In genomic region chr1:16442941-16443340, GRCh38 we compare ENCODE assay signal across 15 cellular contexts. TPM values are rescaled to one million over a fixed set of nuclear protein-coding genes. Genes with fewer than 3 reads are reported as not detected.
A peak's percentile ranks its signal among the peaks of the same experiment; 100 is the strongest.
DNase-seq lines count a peak whose midpoint lies in the region; ATAC-seq and TF ChIP-seq lines count a peak whose summit lies in the region.
"Had no signal": no experiment of that assay in that cellular context is flagged by ENCODE, and none has a peak within 500 bp of the region (broad histone marks: within the 10 kb centered on the region; RNA-seq: fewer than 3 reads in every experiment).

No MANE protein-coding gene starts in this region.

- no peaks in the 10 kb centered on the region for H3K9me3 ChIP-seq in neural progenitor cell (ENCODE audit: low read depth)
- H3K9me3 ChIP-seq in gastrocnemius medialis: no peaks in the 10 kb centered on the region
- H3K9me3 ChIP-seq: MG63, transverse colon had no signal

- H3F3A ChIP-seq in neural progenitor cell (ENCODE audit: low read depth): peaks cover 5% of the 10 kb centered on the region

- in situ Hi-C loops in gastrocnemius medialis (cut with MboI; ENCODE audit: low sequenced_read_pairs in 4 of 4): no loop called here

- TF ChIP-seq CTCF in neural progenitor cell (IDR thresholded peaks at IDR 0.05) (no peak), gastrocnemius medialis (IDR thresholded peaks at IDR 0.05 in 4 of 5, conservative IDR thresholded peaks at IDR 0.05 in 1 of 5) (no peak)

- H3K4me3 Mint-ChIP-seq in activated CD4-positive, alpha-beta T cell treated with anti-CD3 and anti-CD28 coated beads, Interleukin-2, amount 10 ng/mL, durations not matched to agents 24 days and 14 days: peak overlapping the region; percentile 93
- H3K4me3 Mint-ChIP-seq in activated naive CD8-positive, alpha-beta T cell treated with anti-CD3 and anti-CD28 coated beads for 36 hours: peak overlapping the region; percentile 32
- H3K4me3 Mint-ChIP-seq in neural progenitor cell: peak overlapping the region; percentile 66

- H3K27me3 ChIP-seq in neural progenitor cell (no peaks in the 10 kb centered on the region), gastrocnemius medialis (no peaks in the 10 kb centered on the region)
- H3K27me3 ChIP-seq: MG63, transverse colon had no signal

- H3K4me2 ChIP-seq in neural progenitor cell: no peak overlapping the region

- no peak for TF ChIP-seq POLR2A in gastrocnemius medialis (IDR thresholded peaks at IDR 0.05)

- H4K20me1 ChIP-seq in neural progenitor cell (ENCODE audit: low read depth): peaks cover 19% of the 10 kb centered on the region

- no peak overlapping the region for H2AFZ ChIP-seq in neural progenitor cell (replicated peaks)

- H3K4me1 ChIP-seq in neural progenitor cell (peaks cover 5% of the 10 kb centered on the region), gastrocnemius medialis (peaks cover 8 to 16% of the 10 kb centered on the region in 2 donors)

- no peak for ATAC-seq in gastrocnemius medialis

- H3K9me3 Mint-ChIP-seq in activated CD4-positive, alpha-beta T cell treated with anti-CD3 and anti-CD28 coated beads, Interleukin-2, amount 10 ng/mL, durations not matched to agents 24 days and 14 days: no peaks in the 10 kb centered on the region
- H3K9me3 Mint-ChIP-seq in activated naive CD8-positive, alpha-beta T cell treated with anti-CD3 and anti-CD28 coated beads for 36 hours: no peaks in the 10 kb centered on the region
- H3K9me3 Mint-ChIP-seq in neural progenitor cell: no peaks in the 10 kb centered on the region

- H3K27ac Mint-ChIP-seq in activated CD4-positive, alpha-beta T cell treated with anti-CD3 and anti-CD28 coated beads, Interleukin-2, amount 10 ng/mL, durations not matched to agents 24 days and 14 days: peak overlapping the region; percentile 65
- peak overlapping the region; percentile 16 for H3K27ac Mint-ChIP-seq in activated naive CD8-positive, alpha-beta T cell treated with anti-CD3 and anti-CD28 coated beads for 36 hours
- H3K27ac Mint-ChIP-seq in neural progenitor cell: no peak overlapping the region

- peaks cover 26% of the 10 kb centered on the region for H3K4me1 Mint-ChIP-seq in activated CD4-positive, alpha-beta T cell treated with anti-CD3 and anti-CD28 coated beads, Interleukin-2, amount 10 ng/mL, durations not matched to agents 24 days and 14 days
- H3K4me1 Mint-ChIP-seq in activated naive CD8-positive, alpha-beta T cell treated with anti-CD3 and anti-CD28 coated beads for 36 hours: peaks cover 25% of the 10 kb centered on the region
- H3K4me1 Mint-ChIP-seq in neural progenitor cell: peaks cover 14% of the 10 kb centered on the region

- H3K36me3 ChIP-seq in neural progenitor cell (no peaks in the 10 kb centered on the region), gastrocnemius medialis (peaks cover 0 to 26% of the 10 kb centered on the region in 2 donors)

- H3K27me3 Mint-ChIP-seq in activated CD4-positive, alpha-beta T cell treated with anti-CD3 and anti-CD28 coated beads, Interleukin-2, amount 10 ng/mL, durations not matched to agents 24 days and 14 days: no peaks in the 10 kb centered on the region
- no peaks in the 10 kb centered on the region for H3K27me3 Mint-ChIP-seq in activated naive CD8-positive, alpha-beta T cell treated with anti-CD3 and anti-CD28 coated beads for 36 hours
- H3K27me3 Mint-ChIP-seq in neural progenitor cell (ENCODE audit: insufficient read depth, low read depth): peaks cover 4% of the 10 kb centered on the region

- no peak overlapping the region for H3K4me3 ChIP-seq in neural progenitor cell
- no peak overlapping the region for H3K4me3 ChIP-seq in gastrocnemius medialis
- H3K4me3 ChIP-seq: MG63, transverse colon had no signal

- intact Hi-C loops in activated CD4-positive, alpha-beta T cell treated with anti-CD3 and anti-CD28 coated beads, Interleukin-2, amount 10 ng/mL, durations not matched to agents 24 days and 14 days (cut with micrococcal nuclease): loop anchor here (5.0 kb wide), 1 partner anchor 54 kb away; no protein-coding TSS in a partner anchor
- intact Hi-C loops in gastrocnemius medialis (cut with DNase I; ENCODE audit: low total_unique reads): loop anchor here (5.0 kb wide), 2 partner anchors 51 to 54 kb away; no protein-coding TSS in a partner anchor

- H3K36me3 Mint-ChIP-seq in activated CD4-positive, alpha-beta T cell treated with anti-CD3 and anti-CD28 coated beads, Interleukin-2, amount 10 ng/mL, durations not matched to agents 24 days and 14 days (ENCODE audit: low read depth): peaks cover 42% of the 10 kb centered on the region
- peaks cover 6% of the 10 kb centered on the region for H3K36me3 Mint-ChIP-seq in activated naive CD8-positive, alpha-beta T cell treated with anti-CD3 and anti-CD28 coated beads for 36 hours
- H3K36me3 Mint-ChIP-seq in neural progenitor cell: peaks cover 9% of the 10 kb centered on the region

- no peak overlapping the region for H3K27ac ChIP-seq in neural progenitor cell
- H3K27ac ChIP-seq in gastrocnemius medialis: no peak overlapping the region

- peaks cover 24% of the 10 kb centered on the region for H3K79me2 ChIP-seq in neural progenitor cell (ENCODE audit: low read depth)

- DNase-seq in activated CD4-positive, alpha-beta T cell treated with anti-CD3 and anti-CD28 coated beads, Interleukin-2, amount 10 ng/mL, durations not matched to agents 24 days and 14 days: no peak
- no peak for DNase-seq in activated CD4-positive, alpha-beta T cell treated with anti-CD3 and anti-CD28 coated beads, Interleukin-2, amount 50 U/mL, for 4 hours
- DNase-seq in MV-4-11 (lab: John Stamatoyannopoulos, UW): peak; percentile 18
- no peak for DNase-seq in activated naive CD8-positive, alpha-beta T cell treated with anti-CD3 and anti-CD28 coated beads for 36 hours
- DNase-seq in neural progenitor cell (ENCODE audit: low spot score): no peak
- no peak for DNase-seq in gastrocnemius medialis
- DNase-seq in NCI-H748 treated with DMSO at 0.1 percent for 48 hours (lab: John Stamatoyannopoulos, UW): no peak
- no peak for DNase-seq in NCI-H1694 treated with DMSO at 0.1 percent for 48 hours (lab: John Stamatoyannopoulos, UW)
- DNase-seq: foreskin melanocyte, MG63, NCI-H226, OCI-M1, small intestine, transverse colon had no signal

- no peak overlapping the region for H3K9ac ChIP-seq in neural progenitor cell

RNA-seq across cellular contexts. Expression of gene NECAP2, which starts 2.4 kb away (rescaled TPM):
- total RNA-seq in activated CD4-positive, alpha-beta T cell treated with anti-CD3 and anti-CD28 coated beads, Interleukin-2, amount 10 ng/mL, durations not matched to agents 24 days and 14 days: 74.1 and 76.8 TPM in 2 replicates
- 10 to 100 TPM; 52.5 to 54.9 TPM for total RNA-seq in activated naive CD8-positive, alpha-beta T cell treated with anti-CD3 and anti-CD28 coated beads for 36 hours
- total RNA-seq in neural progenitor cell (ENCODE audit: low replicate concordance) (46.6 and 51.0 TPM in 2 replicates), gastrocnemius medialis (10 to 100 TPM in 2 of 4 donors, 1 to 10 TPM in 2; 8.9 to 12.6 (median 10.4) TPM)

RNA-seq across cellular contexts. Expression of gene SPATA21, which starts 5.7 kb away (rescaled TPM):
- not detected in 2 replicates for total RNA-seq in activated CD4-positive, alpha-beta T cell treated with anti-CD3 and anti-CD28 coated beads, Interleukin-2, amount 10 ng/mL, durations not matched to agents 24 days and 14 days
- total RNA-seq in activated naive CD8-positive, alpha-beta T cell treated with anti-CD3 and anti-CD28 coated beads for 36 hours: not detected
- total RNA-seq in neural progenitor cell (ENCODE audit: low replicate concordance): not detected in 2 replicates
- not detected for total RNA-seq in gastrocnemius medialis
- total RNA-seq: kidney epithelial cell, transverse colon had no signal

Comparison
In these comparisons a context has a peak if more than half of its experiments do, and no peak if none do; other contexts are left out.
1. H3K4me3 Mint-ChIP-seq: peak in every context shown above with its lines; median percentile 93 in activated CD4-positive, alpha-beta T cell treated with anti-CD3 and anti-CD28 coated beads, Interleukin-2, amount 10 ng/mL, durations not matched to agents 24 days and 14 days; 66 in neural progenitor cell; 32 in activated naive CD8-positive, alpha-beta T cell treated with anti-CD3 and anti-CD28 coated beads for 36 hours.